Comparison of ENCODE assay signal across 11 cellular contexts in genomic region chr16:89345663-89346150, GRCh38.
A peak's percentile ranks its signal among the peaks of the same experiment; 100 is the strongest.
DNase-seq lines count a peak whose midpoint lies in the region; ATAC-seq and TF ChIP-seq lines count a peak whose summit lies in the region.
"Had no signal": no experiment of that assay in that cellular context is flagged by ENCODE, and none has a peak within 500 bp of the region (broad histone marks: within the 10 kb centered on the region; RNA-seq: fewer than 3 reads in every experiment).

No MANE protein-coding gene starts in this region.

- H3K27me3 ChIP-seq in Caco-2 (replicated peaks; ENCODE audit: control insufficient read depth, insufficient read depth, low read length) (no peaks in the 10 kb centered on the region), neuronal stem cell (ENCODE audit: control insufficient read depth in 3 of 3, insufficient read depth in 3 of 3, low read depth in 1 of 3, low read length in 3 of 3) (no peaks in the 10 kb centered on the region)
- H3K27me3 ChIP-seq: esophagus muscularis mucosa had no signal

- no peak overlapping the region for H3K4me2 ChIP-seq in neuronal stem cell (ENCODE audit: insufficient read depth, low read length, poor library complexity, severe bottlenecking)

- DNase-seq in Caco-2, result peak; percentile 82 to 86
- DNase-seq in HT-29 (ENCODE audit: low spot score), result peak; percentile 29
- no peak for DNase-seq in neuronal stem cell (ENCODE audit: low spot score)
- DNase-seq in lower leg skin (ENCODE audit: low spot score in 2 of 2), result no peak
- no peak for DNase-seq in activated CD8-positive, alpha-beta memory T cell treated with anti-CD3 and anti-CD28 coated beads, Interleukin-2, amount 50 U/mL, for 48 hours
- DNase-seq: activated CD4-positive, alpha-beta T cell treated with anti-CD3 and anti-CD28 coated beads for 4 hours; amygdala; NCI-H1048 had no signal

- ATAC-seq in GM21528 (IDR thresholded peaks at IDR 0.05; ENCODE audit: low FRiP score, unreplicated experiment), result no peak

- no peak overlapping the region for H2BK15ac ChIP-seq in neuronal stem cell (ENCODE audit: low read length)

- H3K9ac ChIP-seq in neuronal stem cell (ENCODE audit: low read depth, low read length, poor library complexity), result peak overlapping the region; percentile 7

- H2BK120ac ChIP-seq in neuronal stem cell (ENCODE audit: low read depth, low read length), result no peak overlapping the region

- no peak overlapping the region for H3K14ac ChIP-seq in neuronal stem cell (ENCODE audit: low read length)

- H3K9me3 Mint-ChIP-seq in Caco-2 (ENCODE audit: unreplicated experiment), result no peaks in the 10 kb centered on the region
- H3K9me3 Mint-ChIP-seq in brain, result peaks cover 0 to 7% (median 2%) of the 10 kb centered on the region in 5 experiments

- no CpG with 5 or more reads among the region's 9 CpGs for WGBS in neuronal stem cell (ENCODE audit: extremely low coverage in 2 of 2, insufficient read length in 2 of 2, insufficient replicate concordance in 1 of 2), 2 donors
- WGBS in lower leg skin, 2 donors, result 71 to 75% methylated on average over 9 of the region's 9 CpGs

- POLR2A ChIA-PET in Caco-2 (lab: Charles Lee), result interaction anchor here (0.6 to 1.2 kb wide), 4 partner anchors 16 to 162 kb away, joined by 3 to 6 read pairs (median 3); partner anchors contain the start of gene SPG7

- H2AK5ac ChIP-seq in neuronal stem cell (ENCODE audit: low read depth, low read length), result no peak overlapping the region

- H4K91ac ChIP-seq in neuronal stem cell (ENCODE audit: low read depth, low read length, poor library complexity), result no peak overlapping the region

- no peak overlapping the region for H3K23ac ChIP-seq in neuronal stem cell (ENCODE audit: low read depth, low read length, poor library complexity)

- H4K8ac ChIP-seq in neuronal stem cell (ENCODE audit: low read depth, low read length), result no peak overlapping the region

- BruUV-seq in Caco-2 (replicated peaks; lab: Mats Ljungman, UMichigan), result no TSS peak

- CTCF ChIA-PET in Caco-2 (lab: Charles Lee), result interaction anchor here (0.6 to 1.9 kb wide), 6 partner anchors 11 to 488 kb away, joined by 3 to 6 read pairs (median 3); no protein-coding TSS in a partner anchor

- H3K4ac ChIP-seq in neuronal stem cell (ENCODE audit: low read length), result no peak overlapping the region

- H3K27ac ChIP-seq in neuronal stem cell (replicated peaks; ENCODE audit: low read length), result no peak overlapping the region

- H3K36me3 Mint-ChIP-seq in Caco-2 (ENCODE audit: insufficient read depth, unreplicated experiment) (peaks cover 97% of the 10 kb centered on the region), brain (peaks cover 25% of the 10 kb centered on the region)

- H3K4me1 Mint-ChIP-seq in Caco-2 (ENCODE audit: low read depth, unreplicated experiment), result peaks cover 55% of the 10 kb centered on the region
- peaks cover 76% of the 10 kb centered on the region for H3K4me1 Mint-ChIP-seq in brain

- no peak for TF ChIP-seq POLR2A in lower leg skin (IDR thresholded peaks at IDR 0.05)

- H2AFZ ChIP-seq in neuronal stem cell (ENCODE audit: low read length), result no peak overlapping the region

- TF ChIP-seq CTCF in Caco-2 (IDR thresholded peaks at IDR 0.05; ENCODE audit: insufficient read depth in 1 of 2, low read depth in 1 of 2, low read length in 1 of 2, severe bottlenecking in 1 of 2, unreplicated experiment in 1 of 2), result peak in 1 of 2 experiments; percentile 22
- no peak for TF ChIP-seq CTCF in brain (conservative IDR thresholded peaks at IDR 0.05)
- no peak for TF ChIP-seq CTCF in lower leg skin (IDR thresholded peaks at IDR 0.05)

- H3K27ac Mint-ChIP-seq in Caco-2 (ENCODE audit: unreplicated experiment) (peak overlapping the region; percentile 64), brain (peak overlapping the region; percentile 57 to 97 (median 81))

- H3K4me1 ChIP-seq in Caco-2, result peaks cover 43% of the 10 kb centered on the region
- peaks cover 13 to 17% of the 10 kb centered on the region in 2 donors for H3K4me1 ChIP-seq in neuronal stem cell (ENCODE audit: control insufficient read depth in 2 of 2, insufficient read depth in 1 of 2, low read depth in 1 of 2, low read length in 2 of 2)

- no peaks in the 10 kb centered on the region for H3K36me3 ChIP-seq in Caco-2 (ENCODE audit: control insufficient read depth, insufficient read depth, low read length)
- peaks cover 3 to 10% of the 10 kb centered on the region in 2 donors for H3K36me3 ChIP-seq in neuronal stem cell (replicated peaks in 1 of 2; ENCODE audit: control insufficient read depth in 2 of 2, insufficient read depth in 2 of 2, low read length in 2 of 2)

- no peak overlapping the region for H2BK5ac ChIP-seq in neuronal stem cell (ENCODE audit: low read length)

- peaks cover 24% of the 10 kb centered on the region for H3K79me1 ChIP-seq in neuronal stem cell (ENCODE audit: low read depth, low read length)

- H2BK12ac ChIP-seq in neuronal stem cell (ENCODE audit: low read length), result no peak overlapping the region

- H3K27me3 Mint-ChIP-seq in Caco-2 (ENCODE audit: insufficient read depth, unreplicated experiment), result no peaks in the 10 kb centered on the region
- H3K27me3 Mint-ChIP-seq in brain, result no peaks in the 10 kb centered on the region

- H3K18ac ChIP-seq in neuronal stem cell (ENCODE audit: low read length), result no peak overlapping the region

- peak overlapping the region; percentile 23 for H3K4me3 Mint-ChIP-seq in Caco-2 (ENCODE audit: unreplicated experiment)
- H3K4me3 Mint-ChIP-seq in brain, result peak overlapping the region; percentile 2 to 71 (median 39)

- H3K4me3 ChIP-seq in Caco-2 (ENCODE audit: low read depth, low read length) (no peak overlapping the region), neuronal stem cell (ENCODE audit: low read length in 2 of 2) (no peak overlapping the region), lower leg skin (ENCODE audit: low read depth, poor library complexity, severe bottlenecking) (no peak overlapping the region)

- H3K9me3 ChIP-seq in Caco-2, result no peaks in the 10 kb centered on the region
- no peaks in the 10 kb centered on the region for H3K9me3 ChIP-seq in neuronal stem cell (replicated peaks in 1 of 2; ENCODE audit: control insufficient read depth in 2 of 2, insufficient read depth in 1 of 2, low read depth in 1 of 2, low read length in 2 of 2)
- H3K9me3 ChIP-seq: esophagus muscularis mucosa had no signal

- intact Hi-C loops in Caco-2 (cut with micrococcal nuclease; ENCODE audit: unreplicated experiment), result loop anchor here (1.0 to 2.0 kb wide), 2 partner anchors 37 to 144 kb away; no protein-coding TSS in a partner anchor
- intact Hi-C loops in lower leg skin (cut with DNase I; ENCODE audit: low total_unique reads), result no loop called here

Comparison
In these comparisons a context has a peak if more than half of its experiments do, and no peak if none do; other contexts are left out.
1. DNase-seq: peak in Caco-2 (2 of 2) and HT-29 (single experiment); none in neuronal stem cell (single experiment), lower leg skin (0 of 2) and activated CD8-positive, alpha-beta memory T cell treated with anti-CD3 and anti-CD28 coated beads, Interleukin-2, amount 50 U/mL, for 48 hours (single experiment).